Comparison of ENCODE assay signal across 1 cellular context in the genomic region with DNA sequence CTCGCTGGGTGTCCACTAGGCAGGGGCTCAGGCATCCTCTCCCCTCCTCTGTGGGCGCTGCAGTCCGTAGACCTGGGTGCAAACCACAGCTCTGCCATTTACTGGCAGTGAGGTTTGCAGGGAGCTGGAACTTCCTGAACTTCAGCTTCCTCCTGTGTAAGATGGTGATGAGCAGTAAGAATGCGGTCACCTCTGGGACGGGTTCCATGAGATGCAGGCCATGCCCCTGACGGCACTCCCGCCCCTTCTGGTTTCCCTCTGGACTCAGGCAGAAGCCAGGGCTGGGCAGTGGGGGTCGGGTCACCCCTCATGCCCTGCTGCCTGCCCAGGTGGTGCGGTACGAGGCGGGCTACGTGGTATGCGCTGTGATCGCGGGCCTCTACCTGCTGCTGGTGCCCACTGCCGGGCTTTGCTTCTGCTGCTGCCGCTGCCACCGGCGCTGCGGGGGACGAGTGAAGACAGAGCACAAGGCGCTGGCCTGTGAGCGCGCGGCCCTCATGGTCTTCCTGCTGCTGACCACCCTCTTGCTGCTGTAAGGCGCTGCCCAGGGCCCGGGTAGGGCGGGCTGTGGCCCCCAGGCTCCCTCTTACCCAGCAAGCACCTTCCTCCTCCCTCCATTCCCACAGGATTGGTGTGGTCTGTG.
TF ChIP-seq lines count a peak whose summit lies in the region.

No MANE protein-coding gene starts in this region.

TF ChIP-seq in HepG2, 621 proteins besides CTCF, POLR2A, EP300 and RAD21 (continued from another document):
- TF ChIP-seq, protein P1, sequence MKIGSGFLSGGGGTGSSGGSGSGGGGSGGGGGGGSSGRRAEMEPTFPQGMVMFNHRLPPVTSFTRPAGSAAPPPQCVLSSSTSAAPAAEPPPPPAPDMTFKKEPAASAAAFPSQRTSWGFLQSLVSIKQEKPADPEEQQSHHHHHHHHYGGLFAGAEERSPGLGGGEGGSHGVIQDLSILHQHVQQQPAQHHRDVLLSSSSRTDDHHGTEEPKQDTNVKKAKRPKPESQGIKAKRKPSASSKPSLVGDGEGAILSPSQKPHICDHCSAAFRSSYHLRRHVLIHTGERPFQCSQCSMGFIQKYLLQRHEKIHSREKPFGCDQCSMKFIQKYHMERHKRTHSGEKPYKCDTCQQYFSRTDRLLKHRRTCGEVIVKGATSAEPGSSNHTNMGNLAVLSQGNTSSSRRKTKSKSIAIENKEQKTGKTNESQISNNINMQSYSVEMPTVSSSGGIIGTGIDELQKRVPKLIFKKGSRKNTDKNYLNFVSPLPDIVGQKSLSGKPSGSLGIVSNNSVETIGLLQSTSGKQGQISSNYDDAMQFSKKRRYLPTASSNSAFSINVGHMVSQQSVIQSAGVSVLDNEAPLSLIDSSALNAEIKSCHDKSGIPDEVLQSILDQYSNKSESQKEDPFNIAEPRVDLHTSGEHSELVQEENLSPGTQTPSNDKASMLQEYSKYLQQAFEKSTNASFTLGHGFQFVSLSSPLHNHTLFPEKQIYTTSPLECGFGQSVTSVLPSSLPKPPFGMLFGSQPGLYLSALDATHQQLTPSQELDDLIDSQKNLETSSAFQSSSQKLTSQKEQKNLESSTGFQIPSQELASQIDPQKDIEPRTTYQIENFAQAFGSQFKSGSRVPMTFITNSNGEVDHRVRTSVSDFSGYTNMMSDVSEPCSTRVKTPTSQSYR (CRISPR knock-in tag; IDR thresholded peaks at IDR 0.05; ENCODE audit: borderline replicate concordance) = no peak
- TF ChIP-seq, protein P2, sequence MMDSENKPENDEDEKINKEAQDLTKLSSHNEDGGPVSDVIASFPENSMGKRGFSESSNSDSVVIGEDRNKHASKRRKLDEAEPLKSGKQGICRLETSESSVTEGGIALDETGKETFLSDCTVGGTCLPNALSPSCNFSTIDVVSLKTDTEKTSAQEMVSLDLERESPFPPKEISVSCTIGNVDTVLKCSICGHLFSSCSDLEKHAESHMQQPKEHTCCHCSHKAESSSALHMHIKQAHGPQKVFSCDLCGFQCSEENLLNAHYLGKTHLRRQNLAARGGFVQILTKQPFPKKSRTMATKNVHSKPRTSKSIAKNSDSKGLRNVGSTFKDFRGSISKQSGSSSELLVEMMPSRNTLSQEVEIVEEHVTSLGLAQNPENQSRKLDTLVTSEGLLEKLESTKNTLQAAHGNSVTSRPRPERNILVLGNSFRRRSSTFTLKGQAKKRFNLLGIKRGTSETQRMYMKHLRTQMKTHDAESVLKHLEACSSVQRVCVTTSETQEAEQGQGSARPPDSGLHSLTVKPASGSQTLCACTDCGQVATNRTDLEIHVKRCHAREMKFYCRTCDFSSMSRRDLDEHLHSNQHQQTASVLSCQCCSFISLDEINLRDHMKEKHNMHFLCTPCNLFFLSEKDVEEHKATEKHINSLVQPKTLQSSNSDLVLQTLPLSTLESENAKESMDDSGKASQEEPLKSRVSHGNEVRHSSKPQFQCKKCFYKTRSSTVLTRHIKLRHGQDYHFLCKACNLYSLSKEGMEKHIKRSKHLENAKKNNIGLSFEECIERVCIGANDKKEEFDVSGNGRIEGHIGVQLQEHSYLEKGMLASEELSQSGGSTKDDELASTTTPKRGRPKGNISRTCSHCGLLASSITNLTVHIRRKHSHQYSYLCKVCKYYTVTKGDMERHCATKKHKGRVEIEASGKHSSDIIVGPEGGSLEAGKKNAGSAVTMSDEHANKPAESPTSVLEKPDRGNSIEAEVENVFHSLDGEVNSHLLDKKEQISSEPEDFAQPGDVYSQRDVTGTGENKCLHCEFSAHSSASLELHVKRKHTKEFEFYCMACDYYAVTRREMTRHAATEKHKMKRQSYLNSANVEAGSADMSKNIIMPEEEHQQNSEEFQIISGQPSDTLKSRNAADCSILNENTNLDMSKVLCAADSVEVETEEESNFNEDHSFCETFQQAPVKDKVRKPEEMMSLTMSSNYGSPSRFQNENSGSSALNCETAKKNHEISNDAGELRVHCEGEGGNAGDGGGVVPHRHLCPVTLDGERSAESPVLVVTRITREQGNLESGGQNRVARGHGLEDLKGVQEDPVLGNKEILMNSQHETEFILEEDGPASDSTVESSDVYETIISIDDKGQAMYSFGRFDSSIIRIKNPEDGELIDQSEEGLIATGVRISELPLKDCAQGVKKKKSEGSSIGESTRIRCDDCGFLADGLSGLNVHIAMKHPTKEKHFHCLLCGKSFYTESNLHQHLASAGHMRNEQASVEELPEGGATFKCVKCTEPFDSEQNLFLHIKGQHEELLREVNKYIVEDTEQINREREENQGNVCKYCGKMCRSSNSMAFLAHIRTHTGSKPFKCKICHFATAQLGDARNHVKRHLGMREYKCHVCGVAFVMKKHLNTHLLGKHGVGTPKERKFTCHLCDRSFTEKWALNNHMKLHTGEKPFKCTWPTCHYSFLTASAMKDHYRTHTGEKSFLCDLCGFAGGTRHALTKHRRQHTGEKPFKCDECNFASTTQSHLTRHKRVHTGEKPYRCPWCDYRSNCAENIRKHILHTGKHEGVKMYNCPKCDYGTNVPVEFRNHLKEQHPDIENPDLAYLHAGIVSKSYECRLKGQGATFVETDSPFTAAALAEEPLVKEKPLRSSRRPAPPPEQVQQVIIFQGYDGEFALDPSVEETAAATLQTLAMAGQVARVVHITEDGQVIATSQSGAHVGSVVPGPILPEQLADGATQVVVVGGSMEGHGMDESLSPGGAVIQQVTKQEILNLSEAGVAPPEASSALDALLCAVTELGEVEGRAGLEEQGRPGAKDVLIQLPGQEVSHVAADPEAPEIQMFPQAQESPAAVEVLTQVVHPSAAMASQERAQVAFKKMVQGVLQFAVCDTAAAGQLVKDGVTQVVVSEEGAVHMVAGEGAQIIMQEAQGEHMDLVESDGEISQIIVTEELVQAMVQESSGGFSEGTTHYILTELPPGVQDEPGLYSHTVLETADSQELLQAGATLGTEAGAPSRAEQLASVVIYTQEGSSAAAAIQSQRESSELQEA (CRISPR knock-in tag; IDR thresholded peaks at IDR 0.05; ENCODE audit: not compliant biosample characterization) = no peak
- TF ChIP-seq ZNF780A (CRISPR knock-in tag; IDR thresholded peaks at IDR 0.05) (no peak), ZNF232 (CRISPR knock-in tag; IDR thresholded peaks at IDR 0.05; ENCODE audit: borderline replicate concordance) (no peak)
- TF ChIP-seq, protein P3, sequence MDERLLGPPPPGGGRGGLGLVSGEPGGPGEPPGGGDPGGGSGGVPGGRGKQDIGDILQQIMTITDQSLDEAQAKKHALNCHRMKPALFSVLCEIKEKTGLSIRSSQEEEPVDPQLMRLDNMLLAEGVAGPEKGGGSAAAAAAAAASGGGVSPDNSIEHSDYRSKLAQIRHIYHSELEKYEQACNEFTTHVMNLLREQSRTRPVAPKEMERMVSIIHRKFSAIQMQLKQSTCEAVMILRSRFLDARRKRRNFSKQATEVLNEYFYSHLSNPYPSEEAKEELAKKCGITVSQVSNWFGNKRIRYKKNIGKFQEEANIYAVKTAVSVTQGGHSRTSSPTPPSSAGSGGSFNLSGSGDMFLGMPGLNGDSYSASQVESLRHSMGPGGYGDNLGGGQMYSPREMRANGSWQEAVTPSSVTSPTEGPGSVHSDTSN (CRISPR knock-in tag; IDR thresholded peaks at IDR 0.05) = no peak
TF ChIP-seq in HepG2: peak in this region for 0.
